34 cellular contexts compared by ENCODE assay signal in genomic region chr7:132244917-132245480, GRCh38.
"Had no signal": no experiment of that assay in that cellular context is flagged by ENCODE, and none has a peak within 500 bp of the region (broad histone marks: within the 10 kb centered on the region; RNA-seq: fewer than 3 reads in every experiment).

No MANE protein-coding gene starts in this region.

- H3K36me3 Mint-ChIP-seq: activated naive CD4-positive, alpha-beta T cell treated with anti-CD3 and anti-CD28 coated beads, Interleukin-2, amount 50 U/mL, for 24 hours; activated naive CD8-positive, alpha-beta T cell treated with anti-CD3 and anti-CD28 coated beads, Interleukin-2, amount 10 ng/mL, durations not matched to agents 7 days and 5 days had no signal

- ATAC-seq: activated CD4-positive, alpha-beta T cell treated with anti-CD3 and anti-CD28 coated beads for 36 hours; activated CD4-positive, CD25-positive, alpha-beta regulatory T cell treated with anti-CD3 and anti-CD28 coated beads, Interleukin-2, amount 50 U/mL, for 24 hours; activated CD8-positive, alpha-beta T cell treated with anti-CD3 and anti-CD28 coated beads, Interleukin-2, amount 10 ng/mL, durations not matched to agents 7 days and 5 days; body of pancreas; PC-3; WTC11 had no signal

- H3K27ac Mint-ChIP-seq: activated CD4-positive, alpha-beta T cell treated with anti-CD3 and anti-CD28 coated beads for 36 hours; activated CD4-positive, alpha-beta T cell treated with anti-CD3 and anti-CD28 coated beads, Interleukin-2, amount 10 ng/mL, durations not matched to agents 7 days and 5 days; activated CD8-positive, alpha-beta T cell treated with anti-CD3 and anti-CD28 coated beads, Interleukin-2, amount 10 ng/mL, durations not matched to agents 7 days and 5 days; activated naive CD4-positive, alpha-beta T cell treated with anti-CD3 and anti-CD28 coated beads, Interleukin-2, amount 50 U/mL, for 24 hours; activated naive CD8-positive, alpha-beta T cell treated with anti-CD3 and anti-CD28 coated beads, Interleukin-2, amount 10 ng/mL, durations not matched to agents 7 days and 5 days; activated T-cell treated with anti-CD3 and anti-CD28 coated beads, Interleukin-2, amount 50 U/mL, for 24 hours; activated T-helper 2 cell treated with anti-CD3 and anti-CD28 coated beads, Interferon-gamma antibody, Interleukin-2, Interleukin-4, amounts not matched to agents 10 μg/mL and 5 μg/mL and 100 μg/mL, durations not matched to agents 14 hours and 24 hours and 36 hours; T-helper 1 cell treated with Interleukin-12 subunit alpha and Interleukin-12 subunit beta and Interleukin-4 antibody, amounts not matched to agents 30 μg/mL and 1 μg/mL, for 36 hours; T-helper 2 cell treated with Interferon-gamma antibody and Interleukin-4, amounts not matched to agents 5 μg/mL and 100 μg/mL, for 36 hours; WTC11 had no signal

- H3K4me1 ChIP-seq: ascending aorta, Peyer's patch had no signal

- H3K27me3 Mint-ChIP-seq: activated naive CD8-positive, alpha-beta T cell treated with anti-CD3 and anti-CD28 coated beads, Interleukin-2, amount 10 ng/mL, durations not matched to agents 7 days and 5 days had no signal

- H3K4me1 Mint-ChIP-seq: activated CD4-positive, alpha-beta T cell treated with anti-CD3 and anti-CD28 coated beads for 36 hours; activated CD4-positive, alpha-beta T cell treated with anti-CD3 and anti-CD28 coated beads, Interleukin-2, amount 10 ng/mL, durations not matched to agents 7 days and 5 days; activated naive CD4-positive, alpha-beta T cell treated with anti-CD3 and anti-CD28 coated beads, Interleukin-2, amount 50 U/mL, for 24 hours had no signal

- DNase-seq: activated CD4-positive, alpha-beta T cell treated with anti-CD3 and anti-CD28 coated beads for 36 hours; activated CD4-positive, alpha-beta T cell treated with anti-CD3 and anti-CD28 coated beads, Interleukin-2, amount 10 ng/mL, durations not matched to agents 7 days and 5 days; activated CD4-positive, alpha-beta T cell treated with anti-CD3 and anti-CD28 coated beads, Interleukin-2, amount 50 U/mL, for 48 hours; activated CD8-positive, alpha-beta T cell treated with anti-CD3 and anti-CD28 coated beads, Interleukin-2, amount 10 ng/mL, durations not matched to agents 7 days and 5 days; activated gamma-delta T cell; activated naive CD4-positive, alpha-beta T cell treated with Interleukin-2 at 50 U/mL for 16 hours; activated naive CD8-positive, alpha-beta T cell treated with anti-CD3 and anti-CD28 coated beads, Interleukin-2, amount 10 ng/mL, durations not matched to agents 7 days and 5 days; activated T-cell treated with anti-CD3 and anti-CD28 coated beads, Interleukin-2, amount 50 U/mL, for 24 hours; amygdala; body of pancreas; central memory CD4-positive, alpha-beta T cell; NCI-H1092 treated with DMSO at 0.1 percent for 48 hours; NCI-H1417; NCI-H146; NCI-H187; NCI-H2029 treated with DMSO at 0.1 percent for 48 hours; NCI-H2107; NCI-H2171; NCI-H2227 treated with DMSO at 0.1 percent for 48 hours; NCI-H446; NCI-H510A treated with DMSO at 0.1 percent for 48 hours; NCI-H526 treated with DMSO at 0.1 percent for 48 hours; NCI-H774; NK-92 treated with Interleukin-12 subunit alpha and Interleukin-12 subunit beta, amount 100 ng/mL, for 24 hours; PC-3; Peyer's patch; Right ventricle myocardium superior had no signal

- H3K4me3 Mint-ChIP-seq: activated CD4-positive, alpha-beta T cell treated with anti-CD3 and anti-CD28 coated beads for 36 hours; activated CD4-positive, alpha-beta T cell treated with anti-CD3 and anti-CD28 coated beads, Interleukin-2, amount 10 ng/mL, durations not matched to agents 7 days and 5 days; activated CD8-positive, alpha-beta T cell treated with anti-CD3 and anti-CD28 coated beads, Interleukin-2, amount 10 ng/mL, durations not matched to agents 7 days and 5 days; activated naive CD4-positive, alpha-beta T cell treated with anti-CD3 and anti-CD28 coated beads, Interleukin-2, amount 50 U/mL, for 24 hours; activated naive CD8-positive, alpha-beta T cell treated with anti-CD3 and anti-CD28 coated beads, Interleukin-2, amount 10 ng/mL, durations not matched to agents 7 days and 5 days; activated T-cell treated with anti-CD3 and anti-CD28 coated beads, Interleukin-2, amount 50 U/mL, for 24 hours; T-helper 1 cell treated with Interleukin-12 subunit alpha and Interleukin-12 subunit beta and Interleukin-4 antibody, amounts not matched to agents 30 μg/mL and 1 μg/mL, for 36 hours; T-helper 2 cell treated with Interferon-gamma antibody and Interleukin-4, amounts not matched to agents 5 μg/mL and 100 μg/mL, for 36 hours; WTC11 had no signal

- H3K4me3 ChIP-seq: ascending aorta, body of pancreas, Peyer's patch had no signal

- H3K27me3 ChIP-seq: ascending aorta, body of pancreas, Peyer's patch had no signal

- H3K36me3 ChIP-seq: ascending aorta, Peyer's patch had no signal

- H3K9me3 Mint-ChIP-seq: activated naive CD4-positive, alpha-beta T cell treated with anti-CD3 and anti-CD28 coated beads, Interleukin-2, amount 50 U/mL, for 24 hours had no signal

- H3K27ac ChIP-seq: ascending aorta, body of pancreas, Peyer's patch had no signal
